ENCODE assay signal across 8 cellular contexts in genomic region chr12:87661770-87662402, GRCh38.
DNase-seq lines count a peak whose midpoint lies in the region; ATAC-seq and TF ChIP-seq lines count a peak whose summit lies in the region.

No MANE protein-coding gene starts in this region.

- TF ChIP-seq RAD21 in liver (IDR thresholded peaks at IDR 0.05), result no peak

- POLR2A ChIA-PET in Panc1 (lab: Charles Lee), result no interaction called here

- H3K27ac ChIP-seq in Panc1 (ENCODE audit: low read length) (peak overlapping the region; percentile 52; the same call in 1 of the 2 replicates), liver (ENCODE audit: low read depth in 1 of 2, low read length in 2 of 2) (peak overlapping the region in 1 of 2 donors; percentile 33)

- CTCF ChIA-PET in Panc1 (lab: Charles Lee), result no interaction called here

- no TSS peak for BruUV-seq in Panc1 (replicated peaks; lab: Mats Ljungman, UMichigan)

- H3K36me3 ChIP-seq in Panc1 (ENCODE audit: control insufficient read depth, insufficient read depth, low read length) (no peaks in the 10 kb centered on the region), liver (ENCODE audit: control insufficient read depth in 4 of 4, insufficient read depth in 3 of 4, low read depth in 1 of 4, low read length in 3 of 4) (no peaks in the 10 kb centered on the region)

- 31% methylated on average over 5 of the region's 5 CpGs for WGBS in liver

- ATAC-seq in GM18870 (IDR thresholded peaks at IDR 0.05; ENCODE audit: unreplicated experiment) (peak; percentile 86), HG02938 (IDR thresholded peaks at IDR 0.05; ENCODE audit: unreplicated experiment) (peak; percentile 93), Panc1 (peak; percentile 89)

- in situ Hi-C loops in Panc1 (cut with HindIII; ENCODE audit: low pct_unique_long_range_greater_than_20kb, low sequenced_read_pairs), result no loop called here

- H3K27me3 ChIP-seq in Panc1 (ENCODE audit: control insufficient read depth, insufficient read depth, low read length) (no peaks in the 10 kb centered on the region), liver (ENCODE audit: control insufficient read depth in 4 of 4, insufficient read depth in 4 of 4, low read length in 3 of 4) (no peaks in the 10 kb centered on the region)

- H3K9ac ChIP-seq in liver (ENCODE audit: low read depth in 1 of 2, low read length in 2 of 2), result peak overlapping the region; percentile 40 to 83

- TF ChIP-seq CTCF in Panc1 (IDR thresholded peaks at IDR 0.05), result no peak
- no peak for TF ChIP-seq CTCF in liver (IDR thresholded peaks at IDR 0.05; ENCODE audit: low read depth, low read length, missing input control)
- TF ChIP-seq CTCF in GM20000 (IDR thresholded peaks at IDR 0.05; ENCODE audit: extremely low read depth, missing control alignments), result no peak

- H3K4me1 ChIP-seq in Panc1 (ENCODE audit: control insufficient read depth, insufficient read depth, low read length) (no peaks in the 10 kb centered on the region), liver (ENCODE audit: control insufficient read depth in 4 of 4, insufficient read depth in 4 of 4, low read length in 3 of 4) (peaks cover 0 to 4% (median 1%) of the 10 kb centered on the region in 4 donors)

- H3K9me3 ChIP-seq in Panc1 (ENCODE audit: control insufficient read depth, insufficient read depth, low read depth, low read length) (no peaks in the 10 kb centered on the region), liver (ENCODE audit: control insufficient read depth in 4 of 4, low read length in 3 of 4) (no peaks in the 10 kb centered on the region)

- intact Hi-C loops in Panc1 (cut with micrococcal nuclease; ENCODE audit: unreplicated experiment), result no loop called here

- DNase-seq in Panc1 (ENCODE audit: low read depth, low spot score), result no peak
- DNase-seq in stimulated activated naive CD4-positive, alpha-beta T cell treated with Interleukin-2 at 50 U/mL for 16 hours (lab: John Stamatoyannopoulos, UW), result no peak
- DNase-seq in DMS114 treated with DMSO at 0.1 percent for 48 hours (lab: John Stamatoyannopoulos, UW; ENCODE audit: unreplicated experiment), result no peak
- no peak for DNase-seq in NCI-H1092 (lab: John Stamatoyannopoulos, UW)
- DNase-seq in GM20000 (ENCODE audit: low spot score), result no peak

- H3K4me3 ChIP-seq in Panc1 (ENCODE audit: low read depth in 2 of 2, low read length in 2 of 2) (peak overlapping the region; percentile 34 to 51), liver (ENCODE audit: low read depth in 1 of 3, low read length in 3 of 3) (peak overlapping the region; percentile 56 to 82 (median 58))

TF ChIP-seq in liver, 16 proteins besides CTCF, POLR2A, EP300 and RAD21:
- TF ChIP-seq NR2F2 (IDR thresholded peaks at IDR 0.05) (no peak), GABPA (IDR thresholded peaks at IDR 0.05 in 1 of 2, conservative IDR thresholded peaks at IDR 0.05 in 1 of 2) (no peak), RXRA (IDR thresholded peaks at IDR 0.05) (peak in 1 of 2 donors; percentile 18), YY1 (IDR thresholded peaks at IDR 0.05) (peak; percentile 86), ZBTB33 (IDR thresholded peaks at IDR 0.05) (no peak), HNF4A (conservative IDR thresholded peaks at IDR 0.05) (peak in 1 of 2 donors; percentile 17), HNF4G (IDR thresholded peaks at IDR 0.05) (no peak)
